2 cellular contexts compared by ENCODE assay signal in genomic region chr19:3721131-3721899, GRCh38.
TF ChIP-seq lines count a peak whose summit lies in the region.

No MANE protein-coding gene starts in this region.

TF ChIP-seq in GM12891, 5 proteins besides CTCF, POLR2A, EP300 and RAD21:
- no peak for TF ChIP-seq SPI1 (IDR thresholded peaks at IDR 0.05; ENCODE audit: low read depth, low read length)
- TF ChIP-seq PAX5 (IDR thresholded peaks at IDR 0.05; ENCODE audit: insufficient read depth, low read length, severe bottlenecking) = peak; percentile 10
TF ChIP-seq in GM12891: peak in this region for 1.

TF ChIP-seq in K562, 482 proteins besides CTCF, POLR2A, EP300 and RAD21 (continues in another document):
- TF ChIP-seq TBL1XR1 (IDR thresholded peaks at IDR 0.05; ENCODE audit: low read length in 2 of 2) (peak; percentile 69 to 82; a peak in 2 of 4 replicates), THRAP3 (IDR thresholded peaks at IDR 0.05; ENCODE audit: borderline replicate concordance) (peak; percentile 92; the same call in 1 of the 2 replicates), ZNF12 (CRISPR knock-in tag; IDR thresholded peaks at IDR 0.05) (no peak), POLR3A (IDR thresholded peaks at IDR 0.05; ENCODE audit: borderline replicate concordance, extremely low read depth, insufficient read depth, insufficient read length) (no peak), RBFOX2 (IDR thresholded peaks at IDR 0.05; ENCODE audit: low read depth, low read length) (peak; percentile 39; the same call in 1 of the 2 replicates), ETV5 (CRISPR knock-in tag; IDR thresholded peaks at IDR 0.05; ENCODE audit: low read depth) (0 out of 2 replicates have a peak, but pooled peaks have one; percentile 61), TSC22D4 (tag; IDR thresholded peaks at IDR 0.05) (no peak), MNT (conservative IDR thresholded peaks at IDR 0.05) (peak; percentile 51 to 65; a peak in 3 of 4 replicates), MCM3 (IDR thresholded peaks at IDR 0.05) (no peak), ZNF780A (CRISPR knock-in tag; IDR thresholded peaks at IDR 0.05) (no peak), ZNF253 (CRISPR knock-in tag; conservative IDR thresholded peaks at IDR 0.05) (no peak), THRB (CRISPR knock-in tag; conservative IDR thresholded peaks at IDR 0.05) (no peak), CXXC5 (CRISPR knock-in tag; IDR thresholded peaks at IDR 0.05) (peak; percentile 91), RFX7 (CRISPR knock-in tag; IDR thresholded peaks at IDR 0.05) (no peak), NFIC (IDR thresholded peaks at IDR 0.05) (peak; percentile 65; the same call in 1 of the 2 replicates), MAZ (CRISPR knock-in tag; conservative IDR thresholded peaks at IDR 0.05 in 1 of 2, IDR thresholded peaks at IDR 0.05 in 1 of 2) (peak; percentile 97 to 100), TFAP4 (CRISPR knock-in tag; IDR thresholded peaks at IDR 0.05; ENCODE audit: borderline replicate concordance) (peak; percentile 92; the same call in 1 of the 2 replicates), TAF1 (IDR thresholded peaks at IDR 0.05; ENCODE audit: control insufficient read depth, extremely low read depth, insufficient read depth, low read length, severe bottlenecking) (no peak), USF1 (CRISPR knock-in tag; IDR thresholded peaks at IDR 0.05) (no peak), FOXP4 (CRISPR knock-in tag; IDR thresholded peaks at IDR 0.05; ENCODE audit: borderline replicate concordance) (no peak), ZNF143 (CRISPR knock-in tag; IDR thresholded peaks at IDR 0.05) (no peak), ATF2 (CRISPR knock-in tag; IDR thresholded peaks at IDR 0.05) (no peak), BRCA1 (IDR thresholded peaks at IDR 0.05) (no peak), BRCA1 (CRISPR knock-in tag; IDR thresholded peaks at IDR 0.05) (no peak), TOE1 (IDR thresholded peaks at IDR 0.05; ENCODE audit: borderline replicate concordance) (peak; percentile 99), TOE1 (CRISPR knock-in tag; IDR thresholded peaks at IDR 0.05; ENCODE audit: borderline replicate concordance, low read depth) (no peak), ZNF277 (CRISPR knock-in tag; IDR thresholded peaks at IDR 0.05; ENCODE audit: borderline replicate concordance) (no peak), ZNF274 (IDR thresholded peaks at IDR 0.05; ENCODE audit: borderline replicate concordance, low read depth, low read length) (no peak), RBM22 (IDR thresholded peaks at IDR 0.05; ENCODE audit: low read depth, low read length, poor library complexity, severe bottlenecking) (peak; percentile 94), NCOR1 (IDR thresholded peaks at IDR 0.05) (no peak), ZC3H11A (IDR thresholded peaks at IDR 0.05; ENCODE audit: low read depth, low read length) (no peak), MXI1 (IDR thresholded peaks at IDR 0.05; ENCODE audit: low read depth, low read length) (no peak), HDAC8 (tag; IDR thresholded peaks at IDR 0.05) (no peak), NR2C2 (CRISPR knock-in tag; IDR thresholded peaks at IDR 0.05) (no peak), NR2C2 (tag; IDR thresholded peaks at IDR 0.05) (peak; percentile 52; the same call in 1 of the 2 replicates), TAF15 (IDR thresholded peaks at IDR 0.05; ENCODE audit: low read depth, low read length) (no peak), HNRNPLL (IDR thresholded peaks at IDR 0.05; ENCODE audit: low read depth, low read length, poor library complexity, severe bottlenecking) (peak; percentile 57), PTRF (tag; IDR thresholded peaks at IDR 0.05) (no peak), NFATC3 (IDR thresholded peaks at IDR 0.05) (no peak), MAFF (IDR thresholded peaks at IDR 0.05; ENCODE audit: low read length) (no peak), CLOCK (CRISPR knock-in tag; IDR thresholded peaks at IDR 0.05; ENCODE audit: borderline replicate concordance) (no peak), RFX1 (IDR thresholded peaks at IDR 0.05) (no peak), GTF2A2 (tag; IDR thresholded peaks at IDR 0.05) (no peak), PTTG1 (tag; IDR thresholded peaks at IDR 0.05; ENCODE audit: low read depth) (no peak), IFI16 (CRISPR knock-in tag; IDR thresholded peaks at IDR 0.05) (no peak), MECOM (CRISPR knock-in tag; IDR thresholded peaks at IDR 0.05) (no peak), ATF3 (IDR thresholded peaks at IDR 0.05) (no peak), ATF3 (CRISPR knock-in tag; conservative IDR thresholded peaks at IDR 0.05) (no peak), TAF9B (IDR thresholded peaks at IDR 0.05; ENCODE audit: partially characterized antibody) (no peak), SPI1 (IDR thresholded peaks at IDR 0.05; ENCODE audit: borderline replicate concordance, low read depth, low read length) (no peak), CHD4 (IDR thresholded peaks at IDR 0.05; ENCODE audit: insufficient read depth, insufficient replicate concordance, low read depth, low read length, poor library complexity, severe bottlenecking) (peak; percentile 99), STAT5B (CRISPR knock-in tag; IDR thresholded peaks at IDR 0.05) (no peak), ZNF174 (CRISPR knock-in tag; IDR thresholded peaks at IDR 0.05) (no peak), ATF4 (CRISPR knock-in tag; IDR thresholded peaks at IDR 0.05) (no peak), THAP12 (CRISPR knock-in tag; IDR thresholded peaks at IDR 0.05) (no peak), ZNF316 (IDR thresholded peaks at IDR 0.05) (no peak), ARID1B (IDR thresholded peaks at IDR 0.05) (no peak; the same call in 1 of the 2 replicates)
